ENCODE assay signal across 11 cellular contexts in the genomic region with DNA sequence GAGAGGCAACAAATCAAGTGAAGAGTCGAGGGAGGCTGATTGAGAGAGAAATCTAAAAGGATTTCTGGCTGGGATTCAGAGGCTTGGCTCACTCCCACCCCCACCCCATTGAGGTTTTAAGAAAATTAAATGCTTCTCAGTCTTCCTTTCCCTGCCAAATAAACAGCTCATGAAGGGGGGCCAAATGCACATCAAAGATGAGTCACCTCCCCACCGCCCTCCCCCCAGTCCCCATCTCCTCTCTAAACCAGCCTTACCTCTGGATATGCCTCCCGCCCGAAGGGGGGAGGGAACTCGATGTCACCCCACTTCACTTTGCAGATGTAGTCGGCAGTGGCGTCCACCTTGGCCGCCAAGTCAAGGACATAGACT. TPM values are rescaled to one million over a fixed set of nuclear protein-coding genes. Genes with fewer than 3 reads are reported as not detected.
DNase-seq lines count a peak whose midpoint lies in the region; ATAC-seq and TF ChIP-seq lines count a peak whose summit lies in the region.
"Had no signal": no experiment of that assay in that cellular context is flagged by ENCODE, and none has a peak within 500 bp of the region (broad histone marks: within the 10 kb centered on the region; RNA-seq: fewer than 3 reads in every experiment).

No MANE protein-coding gene starts in this region.

- WGBS in smooth muscle cell (ENCODE audit: low lambda C conversion rate), result 78% methylated on average over 8 of the region's 8 CpGs

- peaks cover 51% of the 10 kb centered on the region for H4K20me1 ChIP-seq in smooth muscle cell (ENCODE audit: low read depth)

- no peaks in the 10 kb centered on the region for H3K9me3 ChIP-seq in smooth muscle cell (replicated peaks; ENCODE audit: low read depth)

- peaks cover 7% of the 10 kb centered on the region for H3K4me1 ChIP-seq in smooth muscle cell (ENCODE audit: low read depth)

- peak overlapping the region; percentile 45 for H3K9ac ChIP-seq in smooth muscle cell (ENCODE audit: low read depth)

- no peaks in the 10 kb centered on the region for H3K27me3 Mint-ChIP-seq in naive thymus-derived CD8-positive, alpha-beta T cell

- peaks cover 25% of the 10 kb centered on the region for H3K79me2 ChIP-seq in smooth muscle cell (ENCODE audit: low read depth)

- DNase-seq in EL (peak; percentile 66), NCI-H82 (lab: John Stamatoyannopoulos, UW) (peak; percentile 78), fibroblast of mammary gland (ENCODE audit: low read depth) (peak; percentile 91), smooth muscle cell (lab: John Stamatoyannopoulos, UW; ENCODE audit: unreplicated experiment) (no peak), Right ventricle myocardium inferior (ENCODE audit: missing footprints) (no peak)
- no peak for DNase-seq in activated effector memory CD4-positive, alpha-beta T cell treated with anti-CD3 and anti-CD28 coated beads, Interleukin-2, amount 50 U/mL, for 16 hours
- DNase-seq in naive thymus-derived CD8-positive, alpha-beta T cell, result no peak
- DNase-seq: activated CD8-positive, alpha-beta memory T cell treated with anti-CD3 and anti-CD28 coated beads, Interleukin-2, amount 50 U/mL, for 48 hours; mammary epithelial cell; right cardiac atrium had no signal

- H3K4me3 ChIP-seq in fibroblast of mammary gland (ENCODE audit: control insufficient read depth, low read depth, low read length) (no peak overlapping the region), smooth muscle cell (no peak overlapping the region)

- H2AFZ ChIP-seq in smooth muscle cell (ENCODE audit: low read depth), result no peak overlapping the region

- H3K4me1 Mint-ChIP-seq in naive thymus-derived CD8-positive, alpha-beta T cell, result peaks cover 0 to 3% (median 0%) of the 10 kb centered on the region in 4 donors

- H3K36me3 Mint-ChIP-seq in naive thymus-derived CD8-positive, alpha-beta T cell, result peaks cover 0 to 77% (median 21%) of the 10 kb centered on the region in 3 donors

- POLR2A ChIA-PET in naive thymus-derived CD8-positive, alpha-beta T cell (lab: Charles Lee), result no interaction called here

- no peaks in the 10 kb centered on the region for H3K9me3 Mint-ChIP-seq in naive thymus-derived CD8-positive, alpha-beta T cell

- H3K27me3 ChIP-seq in smooth muscle cell (ENCODE audit: low read depth), result no peaks in the 10 kb centered on the region

- H3F3A ChIP-seq in smooth muscle cell (ENCODE audit: low read depth), result peaks cover 18% of the 10 kb centered on the region

- H3K27ac ChIP-seq in smooth muscle cell (ENCODE audit: low read depth), result peak overlapping the region; percentile 88

- intact Hi-C loops in Right ventricle myocardium inferior (cut with DNase I), result no loop called here

- TF ChIP-seq CTCF in fibroblast of mammary gland (conservative IDR thresholded peaks at IDR 0.05; ENCODE audit: control insufficient read depth, insufficient read depth, low read depth, low read length), result no peak
- no peak for TF ChIP-seq CTCF in smooth muscle cell (IDR thresholded peaks at IDR 0.05; ENCODE audit: borderline replicate concordance, insufficient read depth, poor library complexity, severe bottlenecking)

- H3K4me3 Mint-ChIP-seq in naive thymus-derived CD8-positive, alpha-beta T cell, result no peak overlapping the region

- H3K36me3 ChIP-seq in smooth muscle cell (ENCODE audit: low read depth), result peaks cover 4% of the 10 kb centered on the region

- H3K27ac Mint-ChIP-seq in naive thymus-derived CD8-positive, alpha-beta T cell, result no peak overlapping the region

- peak overlapping the region; percentile 8 for H3K4me2 ChIP-seq in smooth muscle cell

- ATAC-seq in GM19023 (IDR thresholded peaks at IDR 0.05; ENCODE audit: unreplicated experiment) (no peak), Right ventricle myocardium inferior (no peak)
- ATAC-seq in naive thymus-derived CD8-positive, alpha-beta T cell, result no peak

RNA-seq across cellular contexts. Expression of gene ACLY, which starts 11.6 kb away (rescaled TPM):
- total RNA-seq in smooth muscle cell (188 and 217 TPM in 2 replicates), Right ventricle myocardium inferior (32.3 TPM)
- polyA plus RNA-seq in smooth muscle cell, result 119 and 172 TPM in 2 replicates
- 10 to 100 TPM; 69.9 to 79.3 TPM for total RNA-seq in naive thymus-derived CD8-positive, alpha-beta T cell
- polyA plus RNA-seq in naive thymus-derived CD8-positive, alpha-beta T cell, result 10 to 100 TPM; 42.7 to 61.3 (median 50.1) TPM

RNA-seq across cellular contexts. Expression of gene ODAD4, which starts 23.2 kb away (rescaled TPM):
- total RNA-seq in smooth muscle cell, result 1.5 and 1.7 TPM in 2 replicates
- 3.2 and 3.9 TPM in 2 replicates for polyA plus RNA-seq in smooth muscle cell
- total RNA-seq in naive thymus-derived CD8-positive, alpha-beta T cell, result not detected
- polyA plus RNA-seq in naive thymus-derived CD8-positive, alpha-beta T cell, result under 1 TPM in 2 of 3 donors, not detected in 1; 0.08 to 0.09 TPM
- total RNA-seq in Right ventricle myocardium inferior, result 0.76 TPM

RNA-seq across cellular contexts. Expression of gene KLHL11, which starts 41.9 kb away (rescaled TPM):
- total RNA-seq in smooth muscle cell (23.8 and 29.2 TPM in 2 replicates), Right ventricle myocardium inferior (3.7 TPM)
- polyA plus RNA-seq in smooth muscle cell, result 7.9 and 10.0 TPM in 2 replicates
- total RNA-seq in naive thymus-derived CD8-positive, alpha-beta T cell, result 10 to 100 TPM; 21.6 to 22.6 TPM
- 1 to 10 TPM; 5.0 to 6.3 (median 5.4) TPM for polyA plus RNA-seq in naive thymus-derived CD8-positive, alpha-beta T cell

RNA-seq across cellular contexts. Expression of gene CNP, which starts 59.4 kb away (rescaled TPM):
- total RNA-seq in smooth muscle cell (28.5 and 34.7 TPM in 2 replicates), Right ventricle myocardium inferior (28.2 TPM)
- polyA plus RNA-seq in smooth muscle cell, result 60.1 and 63.0 TPM in 2 replicates
- total RNA-seq in naive thymus-derived CD8-positive, alpha-beta T cell, result 10 to 100 TPM; 30.6 to 34.1 TPM
- 10 to 100 TPM; 27.0 to 33.6 (median 27.5) TPM for polyA plus RNA-seq in naive thymus-derived CD8-positive, alpha-beta T cell

Comparison
In these comparisons a context has a peak if more than half of its experiments do, and no peak if none do; other contexts are left out.
1. DNase-seq: peak in EL (single experiment), NCI-H82 (single experiment) and fibroblast of mammary gland (single experiment); none in smooth muscle cell (single experiment), activated effector memory CD4-positive, alpha-beta T cell treated with anti-CD3 and anti-CD28 coated beads, Interleukin-2, amount 50 U/mL, for 16 hours (single experiment), naive thymus-derived CD8-positive, alpha-beta T cell (0 of 10) and Right ventricle myocardium inferior (single experiment).